17 cellular contexts compared by ENCODE assay signal in genomic region chr13:33135097-33135496, GRCh38.
DNase-seq lines count a peak whose midpoint lies in the region; ATAC-seq and TF ChIP-seq lines count a peak whose summit lies in the region.
"Had no signal": no experiment of that assay in that cellular context is flagged by ENCODE, and none has a peak within 500 bp of the region (broad histone marks: within the 10 kb centered on the region; RNA-seq: fewer than 3 reads in every experiment).

No MANE protein-coding gene starts in this region.

- H3K36me3 ChIP-seq in testis (ENCODE audit: low read depth, missing control alignments) = no peaks in the 10 kb centered on the region

- H3K9me3 ChIP-seq in testis = no peaks in the 10 kb centered on the region
- H3K9me3 ChIP-seq: SJCRH30 had no signal

- CTCF ChIA-PET in GM10248 (lab: Yijun Ruan, JAX) = interaction anchor here (1.0 to 1.2 kb wide), 3 partner anchors 14 to 408 kb away, joined by 3 to 4 read pairs (median 3); no protein-coding TSS in a partner anchor

- H3K4me1 ChIP-seq in testis = no peaks in the 10 kb centered on the region

- POLR2A ChIA-PET in GM10248 (lab: Yijun Ruan, JAX) = no interaction called here

- TF ChIP-seq CTCF in GM10248 (IDR thresholded peaks at IDR 0.05; ENCODE audit: control extremely low read depth, extremely low read depth, low read depth, missing control alignments) (no peak), testis (IDR thresholded peaks at IDR 0.05) (no peak)

- H3K4me3 ChIP-seq in testis = no peak overlapping the region
- H3K4me3 ChIP-seq: BLaER1 treated with 17β-estradiol and CSF1 and Interleukin-3, amounts not matched to agents 10 nM and 100 nM; SJCRH30 had no signal

- no peak for TF ChIP-seq POLR2A in testis (IDR thresholded peaks at IDR 0.05)

- intact Hi-C loops in left colon (cut with DNase I, micrococcal nuclease) = no loop called here
- intact Hi-C loops in testis (cut with DNase I; ENCODE audit: low total_unique reads) = no loop called here

- no peaks in the 10 kb centered on the region for H3K27me3 ChIP-seq in testis
- H3K27me3 ChIP-seq: BLaER1 treated with 17β-estradiol and CSF1 and Interleukin-3, amounts not matched to agents 10 nM and 100 nM; SJCRH30 had no signal

- ATAC-seq in GM18520 (IDR thresholded peaks at IDR 0.05; ENCODE audit: unreplicated experiment) = peak; percentile 71
- ATAC-seq in HG02852 (IDR thresholded peaks at IDR 0.05; ENCODE audit: unreplicated experiment) = peak; percentile 61
- peak; percentile 81 for ATAC-seq in left colon
- ATAC-seq: PC-3 had no signal

- WGBS in testis, 2 donors = 81 to 90% methylated on average over 1 of the region's 1 CpG

- no peak overlapping the region for H3K27ac ChIP-seq in testis
- H3K27ac ChIP-seq: BLaER1 treated with 17β-estradiol and CSF1 and Interleukin-3, amounts not matched to agents 10 nM and 100 nM; HL-60; SJCRH30 had no signal

- DNase-seq in GM10248 (ENCODE audit: extremely low spot score) (peak; percentile 26), left colon (no peak), DMS 273 (lab: John Stamatoyannopoulos, UW; ENCODE audit: unreplicated experiment) (no peak), NCI-H2171 (lab: John Stamatoyannopoulos, UW) (no peak), testis (no peak)
- DNase-seq: GF-D8; NCI-H1436; NCI-H2029; NCI-H2171 treated with DMSO at 0.1 percent for 48 hours; NCI-H446 treated with DMSO at 0.1 percent for 48 hours; NK-92 treated with Interleukin-12 subunit alpha and Interleukin-12 subunit beta, amount 100 ng/mL, for 24 hours; PC-3; SJCRH30 had no signal
